8 cellular contexts compared by ENCODE assay signal in genomic region chr5:174503461-174504265, GRCh38.
A peak's percentile ranks its signal among the peaks of the same experiment; 100 is the strongest.
DNase-seq lines count a peak whose midpoint lies in the region; ATAC-seq and TF ChIP-seq lines count a peak whose summit lies in the region.

No MANE protein-coding gene starts in this region.

- no peak for ATAC-seq in GM21737 (IDR thresholded peaks at IDR 0.05; ENCODE audit: unreplicated experiment)
- no peak for ATAC-seq in GM21717 (IDR thresholded peaks at IDR 0.05; ENCODE audit: unreplicated experiment)
- ATAC-seq in GM19035 (IDR thresholded peaks at IDR 0.05; ENCODE audit: unreplicated experiment) = no peak

- H3K27ac ChIP-seq in dorsolateral prefrontal cortex = peak overlapping the region; percentile 49 to 95 (median 90)

- intact Hi-C loops in dorsolateral prefrontal cortex (cut with DNase I) = loop anchor here (2.0 to 5.0 kb wide), 2 partner anchors 79 to 81 kb away; no protein-coding TSS in a partner anchor

- H3K27me3 ChIP-seq in dorsolateral prefrontal cortex = peaks cover 0 to 2% (median 0%) of the 10 kb centered on the region in 45 donors

- TF ChIP-seq CTCF in dorsolateral prefrontal cortex (IDR thresholded peaks at IDR 0.05 in 54 of 56, conservative IDR thresholded peaks at IDR 0.05 in 2 of 56; ENCODE audit: low read depth in 1 of 56, partially characterized antibody in 56 of 56) = peak in 10 of 56 donors; percentile 8 to 30 (median 16)

- H3K4me3 ChIP-seq in dorsolateral prefrontal cortex = peak overlapping the region; percentile 19 to 79 (median 53)

- DNase-seq in ELF-1 (ENCODE audit: low read depth, low spot score) = peak; percentile 26
- DNase-seq in NOMO-1 treated with DMSO at 0.1 percent for 48 hours (lab: John Stamatoyannopoulos, UW; ENCODE audit: unreplicated experiment) = peak; percentile 54
- peak in 9 of 10 donors; percentile 43 to 75 (median 63) for DNase-seq in dorsolateral prefrontal cortex
- DNase-seq in pulmonary artery endothelial cell (ENCODE audit: low read depth, low spot score) = peak; percentile 5
- DNase-seq in NK-92 (lab: John Stamatoyannopoulos, UW; ENCODE audit: unreplicated experiment) = no peak
